8 cellular contexts compared by ENCODE assay signal in genomic region chr14:72926292-72927028, GRCh38. TPM values are rescaled to one million over a fixed set of nuclear protein-coding genes. Genes with fewer than 3 reads are reported as not detected.
DNase-seq lines count a peak whose midpoint lies in the region; ATAC-seq and TF ChIP-seq lines count a peak whose summit lies in the region.

DCAF4 (plus strand) TSS chr14:72926464; CDS start chr14:72937979, 11,515 bp downstream.

- no peaks in the 10 kb centered on the region for H3K36me3 ChIP-seq in liver (ENCODE audit: control insufficient read depth in 4 of 4, insufficient read depth in 3 of 4, low read depth in 1 of 4, low read length in 3 of 4)

- peak; percentile 95 for ATAC-seq in CD4-positive, alpha-beta T cell (ENCODE audit: poor library complexity)
- peak; percentile 95 for ATAC-seq in GM19455 (IDR thresholded peaks at IDR 0.05; ENCODE audit: unreplicated experiment)

- peak; percentile 87 to 94 (median 92) for DNase-seq in CD4-positive, alpha-beta T cell
- DNase-seq in HK-2 (ENCODE audit: unreplicated experiment): peak; percentile 95
- peak; percentile 93 for DNase-seq in NCI-H82 treated with DMSO at 0.1 percent for 48 hours (lab: John Stamatoyannopoulos, UW; ENCODE audit: unreplicated experiment)
- DNase-seq in activated CD4-positive, alpha-beta T cell treated with anti-CD3 and anti-CD28 coated beads, Interleukin-2, amount 50 U/mL, for 48 hours: peak; percentile 94 to 96
- DNase-seq in dorsolateral prefrontal cortex: peak; percentile 76 to 97 (median 96)
- peak; percentile 60 to 96 for DNase-seq in stimulated activated CD4-positive, alpha-beta T cell treated with anti-CD3 and anti-CD28 coated beads, Interleukin-4, amount 100 ng/mL, for 4 hours

- H3K27me3 Mint-ChIP-seq in CD4-positive, alpha-beta T cell: no peaks in the 10 kb centered on the region

- under 1% methylated on average over 59 of the region's 59 CpGs for WGBS in liver

- H3K27me3 ChIP-seq in CD4-positive, alpha-beta T cell (ENCODE audit: control insufficient read depth, insufficient read depth, low read length): no peaks in the 10 kb centered on the region
- H3K27me3 ChIP-seq in dorsolateral prefrontal cortex (no peaks in the 10 kb centered on the region), liver (ENCODE audit: control insufficient read depth in 4 of 4, insufficient read depth in 4 of 4, low read length in 3 of 4) (no peaks in the 10 kb centered on the region)

- peak within 1 kb of the TSS; percentile 59 to 98 (median 86) for H3K4me3 ChIP-seq in dorsolateral prefrontal cortex
- peak within 1 kb of the TSS; percentile 70 to 85 (median 76) for H3K4me3 ChIP-seq in liver (ENCODE audit: low read depth in 1 of 3, low read length in 3 of 3)

- H3K27ac Mint-ChIP-seq in CD4-positive, alpha-beta T cell: peak within 1 kb of the TSS; percentile 93

- peak within 1 kb of the TSS; percentile 97 for H3K4me3 Mint-ChIP-seq in CD4-positive, alpha-beta T cell

- peak within 1 kb of the TSS; percentile 30 for H3K27ac ChIP-seq in CD4-positive, alpha-beta T cell (ENCODE audit: low read depth, low read length)
- H3K27ac ChIP-seq in dorsolateral prefrontal cortex: peak within 1 kb of the TSS in 33 of 59 donors; percentile 12 to 71 (median 44)
- peak within 1 kb of the TSS; percentile 21 to 69 for H3K27ac ChIP-seq in liver (ENCODE audit: low read depth in 1 of 2, low read length in 2 of 2)

- TF ChIP-seq RAD21 in liver (IDR thresholded peaks at IDR 0.05): no peak

- H3K9ac ChIP-seq in liver (ENCODE audit: low read depth in 1 of 2, low read length in 2 of 2): peak within 1 kb of the TSS; percentile 54 to 65

- peaks cover 0 to 10% (median 5%) of the 10 kb centered on the region in 4 donors for H3K4me1 ChIP-seq in liver (ENCODE audit: control insufficient read depth in 4 of 4, insufficient read depth in 4 of 4, low read length in 3 of 4)

- CTCF ChIA-PET in CD4-positive, alpha-beta T cell (lab: Charles Lee): interaction anchor here (1.4 kb wide), 1 partner anchor 22 kb away, joined by 6 read pairs; no protein-coding TSS in a partner anchor

- H3K9me3 Mint-ChIP-seq in CD4-positive, alpha-beta T cell: no peaks in the 10 kb centered on the region

- intact Hi-C loops in CD4-positive, alpha-beta T cell (cut with DNase I, micrococcal nuclease): loop anchor here (1.0 to 10.0 kb wide), 7 partner anchors 22 to 1568 kb away; partner anchors contain the start of genes ALDH6A1 (in 1 of the 2), DPF3 (in 1 of the 2), ISCA2 (in 1 of the 2) and LIN52 (in 1 of the 2)
- intact Hi-C loops in dorsolateral prefrontal cortex (cut with DNase I): loop anchor here in 1 of 2 donors (2.0 kb wide), 1 partner anchor 100 kb away; the partner anchor contains the start of gene ZFYVE1

- H3K36me3 Mint-ChIP-seq in CD4-positive, alpha-beta T cell (ENCODE audit: low read depth): peaks cover 4% of the 10 kb centered on the region

- POLR2A ChIA-PET in CD4-positive, alpha-beta T cell (lab: Charles Lee): interaction anchor here (1.0 to 2.3 kb wide), 5 partner anchors 10 to 210 kb away, joined by 3 to 10 read pairs (median 3); partner anchors contain the start of genes DPF3, PSEN1 and RBM25

- H3K4me1 Mint-ChIP-seq in CD4-positive, alpha-beta T cell (ENCODE audit: low read depth): peaks cover 25% of the 10 kb centered on the region

- TF ChIP-seq CTCF in CD4-positive, alpha-beta T cell (IDR thresholded peaks at IDR 0.05): no peak
- TF ChIP-seq CTCF in dorsolateral prefrontal cortex (IDR thresholded peaks at IDR 0.05 in 54 of 56, conservative IDR thresholded peaks at IDR 0.05 in 2 of 56; ENCODE audit: low read depth in 1 of 56, partially characterized antibody in 56 of 56) (peak in 9 of 56 donors; percentile 3 to 36 (median 13)), liver (IDR thresholded peaks at IDR 0.05; ENCODE audit: low read depth, low read length, missing input control) (no peak)

- no peaks in the 10 kb centered on the region for H3K9me3 ChIP-seq in CD4-positive, alpha-beta T cell (ENCODE audit: control insufficient read depth, low read length)
- no peaks in the 10 kb centered on the region for H3K9me3 ChIP-seq in liver (ENCODE audit: control insufficient read depth in 4 of 4, low read length in 3 of 4)

TF ChIP-seq in liver, 16 proteins besides CTCF, POLR2A, EP300 and RAD21:
- peak; percentile 81 for TF ChIP-seq SP1 (IDR thresholded peaks at IDR 0.05)
- TF ChIP-seq, protein P1, sequence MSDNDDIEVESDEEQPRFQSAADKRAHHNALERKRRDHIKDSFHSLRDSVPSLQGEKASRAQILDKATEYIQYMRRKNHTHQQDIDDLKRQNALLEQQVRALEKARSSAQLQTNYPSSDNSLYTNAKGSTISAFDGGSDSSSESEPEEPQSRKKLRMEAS (IDR thresholded peaks at IDR 0.05): peak; percentile 93
- peak in 1 of 2 donors; percentile 27 for TF ChIP-seq HNF4A (conservative IDR thresholded peaks at IDR 0.05)
- no peak for TF ChIP-seq ZBTB33 (IDR thresholded peaks at IDR 0.05)
- peak; percentile 25 to 80 for TF ChIP-seq GABPA (IDR thresholded peaks at IDR 0.05 in 1 of 2, conservative IDR thresholded peaks at IDR 0.05 in 1 of 2)
TF ChIP-seq in liver: peak in this region for 4.

RNA-seq across cellular contexts. Expression of gene DCAF4, which starts in this region (rescaled TPM):
- 10 to 100 TPM; 20.8 to 22.8 TPM for total RNA-seq in CD4-positive, alpha-beta T cell
- total RNA-seq in dorsolateral prefrontal cortex: 10 to 100 TPM in 119 of 120 experiments, 1 to 10 TPM in 1; 7.9 to 32.3 (median 20.1) TPM
- 10 to 100 TPM in 1 of 2 donors, 1 to 10 TPM in 1; 3.5 to 11.0 TPM for total RNA-seq in liver
- polyA plus RNA-seq in liver: 1 to 10 TPM; 4.1 to 8.1 TPM

Comparison
In these comparisons a context has a peak if more than half of its experiments do, and no peak if none do; other contexts are left out.
1. Peak in every context shown above with its lines: DNase-seq, ATAC-seq, H3K4me3 ChIP-seq and H3K27ac ChIP-seq.